12 cellular contexts compared by ENCODE assay signal in the genomic region with DNA sequence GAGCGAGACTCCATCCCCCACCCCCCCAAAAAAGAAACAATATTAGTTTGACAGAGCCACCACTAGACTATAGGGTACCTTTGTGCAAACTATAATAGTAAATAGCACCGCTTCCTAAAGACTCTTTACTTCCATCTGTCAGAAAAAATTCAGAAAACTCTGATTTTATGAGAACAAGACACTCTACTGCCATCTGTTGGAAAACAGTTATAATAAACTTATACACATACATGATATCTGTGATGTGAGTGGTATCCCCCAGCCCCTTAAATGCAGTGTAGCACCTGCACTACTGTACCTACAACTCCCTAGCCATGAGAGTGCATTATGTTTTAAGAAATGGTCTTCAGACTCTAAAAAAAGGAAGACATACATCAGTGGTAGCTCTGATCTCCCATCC. TPM values are rescaled to one million over a fixed set of nuclear protein-coding genes. Genes with fewer than 3 reads are reported as not detected.
A peak's percentile ranks its signal among the peaks of the same experiment; 100 is the strongest.
DNase-seq lines count a peak whose midpoint lies in the region; ATAC-seq and TF ChIP-seq lines count a peak whose summit lies in the region.
"Had no signal": no experiment of that assay in that cellular context is flagged by ENCODE, and none has a peak within 500 bp of the region (broad histone marks: within the 10 kb centered on the region; RNA-seq: fewer than 3 reads in every experiment).

No MANE protein-coding gene starts in this region.

- no peak overlapping the region for H3K4me2 ChIP-seq in DND-41 (ENCODE audit: insufficient read depth, low read length)
- H3K4me2 ChIP-seq in Karpas-422 (ENCODE audit: low read depth, low read length, poor library complexity, severe bottlenecking): no peak overlapping the region

- H3K9ac ChIP-seq in DND-41 (ENCODE audit: low read depth, low read length) (no peak overlapping the region), Karpas-422 (ENCODE audit: low read length) (no peak overlapping the region)

- no peaks in the 10 kb centered on the region for H3K79me2 ChIP-seq in DND-41 (ENCODE audit: insufficient read depth, low read length)
- no peaks in the 10 kb centered on the region for H3K79me2 ChIP-seq in Karpas-422 (ENCODE audit: low read length)

- H3K4me1 ChIP-seq in DND-41 (ENCODE audit: insufficient read depth, low read length) (no peaks in the 10 kb centered on the region), Karpas-422 (ENCODE audit: low read length) (peaks cover 12% of the 10 kb centered on the region)

- no peak for DNase-seq in DND-41
- DNase-seq in Karpas-422: peak; percentile 75
- DNase-seq in amniotic epithelial cell (ENCODE audit: low read depth): peak; percentile 18
- DNase-seq in mesothelial cell of epicardium (ENCODE audit: low spot score in 2 of 2, unreplicated experiment in 2 of 2): no peak
- DNase-seq in posterior cingulate gyrus: no peak
- no peak for DNase-seq in activated CD4-positive, alpha-beta T cell treated with anti-CD3 and anti-CD28 coated beads for 1 hour
- DNase-seq in left lobe of liver (ENCODE audit: low spot score): no peak
- DNase-seq: effector CD4-positive, alpha-beta T cell; stimulated activated naive CD8-positive, alpha-beta T cell treated with anti-CD3 and anti-CD28 coated beads, Interleukin-15, Interleukin-2, amounts not matched to agents 100 U/mL and 50 U/mL, for 24 hours had no signal

- H3K27me3 ChIP-seq in DND-41 (ENCODE audit: insufficient read depth, low read length, poor library complexity): no peaks in the 10 kb centered on the region
- H3K27me3 ChIP-seq in Karpas-422 (ENCODE audit: low read length): no peaks in the 10 kb centered on the region

- TF ChIP-seq CTCF in DND-41 (IDR thresholded peaks at IDR 0.05; ENCODE audit: borderline replicate concordance, extremely low read depth, low read length, poor library complexity, severe bottlenecking): peak; percentile 52
- TF ChIP-seq CTCF in mesothelial cell of epicardium (IDR thresholded peaks at IDR 0.05; ENCODE audit: unreplicated experiment): peak; percentile 57

- H2AFZ ChIP-seq in DND-41 (ENCODE audit: low read depth, low read length) (no peak overlapping the region), Karpas-422 (ENCODE audit: low read length) (no peak overlapping the region)

- no peaks in the 10 kb centered on the region for H3K27me3 Mint-ChIP-seq in mesothelial cell of epicardium (ENCODE audit: low read depth)

- 0 out of 3 replicates have a peak, but pooled peaks have one; percentile 54 for ATAC-seq in DND-41 (ENCODE audit: insufficient read depth, low read depth)
- no peak for ATAC-seq in GM18502 (IDR thresholded peaks at IDR 0.05; ENCODE audit: poor library complexity, unreplicated experiment)
- ATAC-seq in left lobe of liver: no peak
- ATAC-seq: naive thymus-derived CD8-positive, alpha-beta T cell; stimulated activated naive CD8-positive, alpha-beta T cell treated with anti-CD3 and anti-CD28 coated beads, Interleukin-15, Interleukin-2, amounts not matched to agents 100 U/mL and 50 U/mL, for 24 hours had no signal

- no peak overlapping the region for H3K27ac Mint-ChIP-seq in mesothelial cell of epicardium
- H3K27ac Mint-ChIP-seq: naive thymus-derived CD8-positive, alpha-beta T cell had no signal

- no peaks in the 10 kb centered on the region for H3K36me3 ChIP-seq in DND-41 (ENCODE audit: insufficient read depth, low read length)
- H3K36me3 ChIP-seq in Karpas-422 (ENCODE audit: insufficient read depth, low read length): no peaks in the 10 kb centered on the region

- peaks cover 5% of the 10 kb centered on the region for H3K4me1 Mint-ChIP-seq in mesothelial cell of epicardium

- intact Hi-C loops in posterior cingulate gyrus (cut with DNase I): no loop called here

- H3K27ac ChIP-seq in DND-41 (ENCODE audit: low read length) (no peak overlapping the region), Karpas-422 (ENCODE audit: low read length) (no peak overlapping the region)
- H3K27ac ChIP-seq: HL-60 had no signal

- H3K36me3 Mint-ChIP-seq in mesothelial cell of epicardium: peaks cover 18% of the 10 kb centered on the region
- H3K36me3 Mint-ChIP-seq: naive thymus-derived CD8-positive, alpha-beta T cell had no signal

- no peaks in the 10 kb centered on the region for H4K20me1 ChIP-seq in DND-41 (ENCODE audit: insufficient read depth, low read length)
- H4K20me1 ChIP-seq in Karpas-422 (ENCODE audit: insufficient read depth, low read depth, low read length): no peaks in the 10 kb centered on the region

- H3K4me3 ChIP-seq in DND-41 (ENCODE audit: low read depth in 1 of 2, low read length in 2 of 2) (no peak overlapping the region), Karpas-422 (ENCODE audit: low read length) (no peak overlapping the region)

- H3K9me3 Mint-ChIP-seq in mesothelial cell of epicardium: no peaks in the 10 kb centered on the region
- H3K9me3 Mint-ChIP-seq: naive thymus-derived CD8-positive, alpha-beta T cell had no signal

- H3K9me3 ChIP-seq in DND-41 (ENCODE audit: insufficient read depth, low read length, severe bottlenecking) (no peaks in the 10 kb centered on the region), Karpas-422 (ENCODE audit: low read length) (no peaks in the 10 kb centered on the region)

- H3K9me2 ChIP-seq in Karpas-422 (replicated peaks; ENCODE audit: insufficient read depth, low read length): no peaks in the 10 kb centered on the region

- no peak overlapping the region for H3K4me3 Mint-ChIP-seq in mesothelial cell of epicardium
- H3K4me3 Mint-ChIP-seq: naive thymus-derived CD8-positive, alpha-beta T cell had no signal

RNA-seq across cellular contexts. Expression of a gene that starts 47.1 kb away (rescaled TPM):
- total RNA-seq in Karpas-422 (2014; rRNA removed; shearing (Covaris generic); ENCODE audit: low replicate concordance): not detected in 2 replicates
- total RNA-seq in mesothelial cell of epicardium (29.1 to 33.9 TPM (median 29.9 TPM) in 3 replicates), left lobe of liver (22.1 TPM)

Comparison
In these comparisons a context has a peak if more than half of its experiments do, and no peak if none do; other contexts are left out.
1. DNase-seq: peak in Karpas-422 (single experiment) and amniotic epithelial cell (single experiment); none in DND-41 (single experiment), mesothelial cell of epicardium (0 of 2), posterior cingulate gyrus (0 of 10), activated CD4-positive, alpha-beta T cell treated with anti-CD3 and anti-CD28 coated beads for 1 hour (single experiment) and left lobe of liver (single experiment).
2. RNA of a gene that starts 47.1 kb away (total RNA-seq): 29.1 to 33.9 TPM in mesothelial cell of epicardium and 22.1 TPM in left lobe of liver (single experiment); not detected in Karpas-422; every median in the first group is over 10 times any median in the second.